In the genomic region with DNA sequence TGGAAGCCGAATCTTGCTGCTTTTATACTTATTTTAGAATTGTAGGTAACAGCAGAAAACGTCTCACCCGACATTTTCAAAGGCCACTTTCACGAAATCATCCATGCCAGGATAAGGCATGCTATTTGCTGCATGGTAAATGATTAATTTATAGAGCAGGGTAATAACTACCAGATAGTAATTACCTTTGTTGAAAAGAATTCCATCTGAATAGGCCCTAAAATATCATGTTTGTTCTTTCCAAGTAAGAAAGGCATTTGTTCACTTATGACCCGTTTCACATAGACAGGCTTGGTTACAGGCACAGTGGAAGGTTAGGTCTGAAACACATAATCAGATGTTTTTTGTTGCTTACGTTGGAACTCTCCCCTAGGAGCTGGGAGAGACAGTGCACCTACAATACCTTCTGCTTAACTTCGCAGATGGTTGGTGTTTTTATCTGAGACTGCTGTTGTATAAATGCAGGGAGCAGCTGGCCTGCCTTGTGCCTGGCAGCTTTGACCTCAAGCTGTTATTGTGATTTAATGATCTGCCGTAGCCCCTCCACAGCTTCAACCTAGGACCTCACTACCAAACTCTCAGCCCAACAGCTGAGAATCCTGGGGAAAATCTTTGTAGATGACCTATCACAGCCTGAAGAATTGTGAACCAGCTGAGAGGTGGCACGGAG, we compare ENCODE assay signal across 12 cellular contexts. TPM values are rescaled to one million over a fixed set of nuclear protein-coding genes. Genes with fewer than 3 reads are reported as not detected.
DNase-seq lines count a peak whose midpoint lies in the region; ATAC-seq, FAIRE-seq and TF ChIP-seq lines count a peak whose summit lies in the region.
"Had no signal": no experiment of that assay in that cellular context is flagged by ENCODE, and none has a peak within 500 bp of the region (broad histone marks: within the 10 kb centered on the region; RNA-seq: fewer than 3 reads in every experiment).

No MANE protein-coding gene starts in this region.

- peak; percentile 18 for FAIRE-seq in endometrium (lab: Jason Lieb, UNC)

- CTCF ChIA-PET in activated CD4-positive, alpha-beta memory T cell treated with anti-CD3 and anti-CD28 coated beads for 36 hours (lab: Charles Lee), result interaction anchor here (0.6 kb wide), 1 partner anchor 32 kb away, joined by 3 read pairs; no protein-coding TSS in a partner anchor
- CTCF ChIA-PET in activated naive CD4-positive, alpha-beta T cell treated with anti-CD3 and anti-CD28 coated beads, Interleukin-2, amount 10 ng/mL, durations not matched to agents 7 days and 5 days (lab: Charles Lee), result interaction anchor here (1.8 kb wide), 2 partner anchors 16 to 222 kb away, joined by 5 read pairs; no protein-coding TSS in a partner anchor

- DNase-seq in DMS 273 (lab: John Stamatoyannopoulos, UW; ENCODE audit: unreplicated experiment) (peak; percentile 97), NCI-H2171 (lab: John Stamatoyannopoulos, UW) (peak; percentile 65), nephron progenitor cell (no peak)
- DNase-seq in activated CD4-positive, alpha-beta memory T cell treated with anti-CD3 and anti-CD28 coated beads for 36 hours, result no peak
- no peak for DNase-seq in activated naive CD4-positive, alpha-beta T cell treated with anti-CD3 and anti-CD28 coated beads, Interleukin-2, amount 10 ng/mL, durations not matched to agents 7 days and 5 days
- DNase-seq: CD4-positive, alpha-beta T cell; NCI-H1436; posterior cingulate gyrus had no signal

- H3K4me1 Mint-ChIP-seq in nephron progenitor cell, result peaks cover 30% of the 10 kb centered on the region
- H3K4me1 Mint-ChIP-seq in activated CD4-positive, alpha-beta memory T cell treated with anti-CD3 and anti-CD28 coated beads for 36 hours (ENCODE audit: low read depth), result peaks cover 7% of the 10 kb centered on the region
- peaks cover 5% of the 10 kb centered on the region for H3K4me1 Mint-ChIP-seq in activated naive CD4-positive, alpha-beta T cell treated with anti-CD3 and anti-CD28 coated beads, Interleukin-2, amount 10 ng/mL, durations not matched to agents 7 days and 5 days

- POLR2A ChIA-PET in activated CD4-positive, alpha-beta memory T cell treated with anti-CD3 and anti-CD28 coated beads for 36 hours (lab: Charles Lee), result no interaction called here

- no peak overlapping the region for H3K27ac Mint-ChIP-seq in nephron progenitor cell
- no peak overlapping the region for H3K27ac Mint-ChIP-seq in activated CD4-positive, alpha-beta memory T cell treated with anti-CD3 and anti-CD28 coated beads for 36 hours
- no peak overlapping the region for H3K27ac Mint-ChIP-seq in activated naive CD4-positive, alpha-beta T cell treated with anti-CD3 and anti-CD28 coated beads, Interleukin-2, amount 10 ng/mL, durations not matched to agents 7 days and 5 days
- H3K27ac Mint-ChIP-seq: activated naive CD8-positive, alpha-beta T cell; CD4-positive, alpha-beta T cell had no signal

- no peaks in the 10 kb centered on the region for H3K36me3 Mint-ChIP-seq in nephron progenitor cell (ENCODE audit: low read depth)
- no peaks in the 10 kb centered on the region for H3K36me3 Mint-ChIP-seq in activated CD4-positive, alpha-beta memory T cell treated with anti-CD3 and anti-CD28 coated beads for 36 hours
- H3K36me3 Mint-ChIP-seq in activated naive CD4-positive, alpha-beta T cell treated with anti-CD3 and anti-CD28 coated beads, Interleukin-2, amount 10 ng/mL, durations not matched to agents 7 days and 5 days, result no peaks in the 10 kb centered on the region
- H3K36me3 Mint-ChIP-seq: activated naive CD8-positive, alpha-beta T cell had no signal

- ATAC-seq in HG02678 (IDR thresholded peaks at IDR 0.05; ENCODE audit: unreplicated experiment) (no peak), GM18502 (IDR thresholded peaks at IDR 0.05; ENCODE audit: poor library complexity, unreplicated experiment) (no peak)

- H3K4me3 Mint-ChIP-seq in nephron progenitor cell, result peak overlapping the region; percentile 81
- H3K4me3 Mint-ChIP-seq in activated CD4-positive, alpha-beta memory T cell treated with anti-CD3 and anti-CD28 coated beads for 36 hours, result no peak overlapping the region
- H3K4me3 Mint-ChIP-seq in activated naive CD4-positive, alpha-beta T cell treated with anti-CD3 and anti-CD28 coated beads, Interleukin-2, amount 10 ng/mL, durations not matched to agents 7 days and 5 days, result no peak overlapping the region

- peaks cover 54% of the 10 kb centered on the region for H3K27me3 Mint-ChIP-seq in nephron progenitor cell (ENCODE audit: low read depth, poor library complexity)
- H3K27me3 Mint-ChIP-seq in activated CD4-positive, alpha-beta memory T cell treated with anti-CD3 and anti-CD28 coated beads for 36 hours, result peaks cover 34% of the 10 kb centered on the region
- H3K27me3 Mint-ChIP-seq in activated naive CD4-positive, alpha-beta T cell treated with anti-CD3 and anti-CD28 coated beads, Interleukin-2, amount 10 ng/mL, durations not matched to agents 7 days and 5 days, result peaks cover 54% of the 10 kb centered on the region

- H3K9me3 Mint-ChIP-seq in nephron progenitor cell, result peaks cover 2% of the 10 kb centered on the region
- H3K9me3 Mint-ChIP-seq in activated CD4-positive, alpha-beta memory T cell treated with anti-CD3 and anti-CD28 coated beads for 36 hours, result no peaks in the 10 kb centered on the region
- no peaks in the 10 kb centered on the region for H3K9me3 Mint-ChIP-seq in activated naive CD4-positive, alpha-beta T cell treated with anti-CD3 and anti-CD28 coated beads, Interleukin-2, amount 10 ng/mL, durations not matched to agents 7 days and 5 days
- H3K9me3 Mint-ChIP-seq: CD4-positive, alpha-beta T cell had no signal

- no peak for TF ChIP-seq CTCF in nephron progenitor cell (IDR thresholded peaks at IDR 0.05)

- intact Hi-C loops in activated CD4-positive, alpha-beta memory T cell treated with anti-CD3 and anti-CD28 coated beads for 36 hours (cut with micrococcal nuclease), result no loop called here

RNA-seq across cellular contexts. Expression of a gene that starts 1.6 kb away (rescaled TPM):
- total RNA-seq in activated CD4-positive, alpha-beta memory T cell treated with anti-CD3 and anti-CD28 coated beads for 36 hours, result under 1 TPM; 0.10 to 0.21 TPM

Comparison
In these comparisons a context has a peak if more than half of its experiments do, and no peak if none do; other contexts are left out.
1. DNase-seq: peak in DMS 273 (single experiment) and NCI-H2171 (single experiment); none in nephron progenitor cell (single experiment), activated CD4-positive, alpha-beta memory T cell treated with anti-CD3 and anti-CD28 coated beads for 36 hours (single experiment) and activated naive CD4-positive, alpha-beta T cell treated with anti-CD3 and anti-CD28 coated beads, Interleukin-2, amount 10 ng/mL, durations not matched to agents 7 days and 5 days (single experiment).